9 cellular contexts compared by ENCODE assay signal in the genomic region with DNA sequence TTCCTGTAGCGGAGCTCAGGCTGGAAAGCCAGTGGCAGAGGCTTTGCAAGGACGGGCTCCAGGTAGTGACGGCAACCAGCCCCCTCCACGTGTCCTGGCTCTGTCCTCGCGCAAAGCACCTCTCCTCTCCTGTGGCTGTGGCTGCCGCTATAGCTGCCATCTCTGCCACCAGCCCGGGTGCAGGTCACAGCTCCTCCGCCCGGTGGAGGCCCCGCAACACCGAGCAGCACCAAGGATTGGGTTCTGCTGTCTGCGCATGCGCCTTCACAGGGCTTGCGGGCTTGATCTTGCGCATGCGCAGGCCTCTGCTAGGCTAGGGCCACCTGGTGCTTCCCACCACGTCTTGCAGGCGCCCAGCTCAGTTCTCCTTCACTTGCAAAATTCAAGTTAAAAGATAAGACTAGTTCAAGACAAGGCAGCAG.
DNase-seq lines count a peak whose midpoint lies in the region; ATAC-seq and TF ChIP-seq lines count a peak whose summit lies in the region.
"Had no signal": no experiment of that assay in that cellular context is flagged by ENCODE, and none has a peak within 500 bp of the region (broad histone marks: within the 10 kb centered on the region; RNA-seq: fewer than 3 reads in every experiment).

No MANE protein-coding gene starts in this region.

- H3K36me3 ChIP-seq in right atrium auricular region (no peaks in the 10 kb centered on the region), lung (ENCODE audit: control insufficient read depth in 2 of 2, insufficient read depth in 2 of 2, low read length in 2 of 2) (no peaks in the 10 kb centered on the region), uterus (no peaks in the 10 kb centered on the region), BE2C (no peaks in the 10 kb centered on the region)

- no peak overlapping the region for H3K27ac Mint-ChIP-seq in chondrocyte (ENCODE audit: unreplicated experiment)

- H3K27ac ChIP-seq in right atrium auricular region (no peak overlapping the region), lung (ENCODE audit: low read depth in 1 of 2, low read length in 1 of 2) (no peak overlapping the region), uterus (no peak overlapping the region)

- peak in 1 of 2 donors; percentile 21 for TF ChIP-seq CTCF in right atrium auricular region (IDR thresholded peaks at IDR 0.05)
- TF ChIP-seq CTCF in lung (IDR thresholded peaks at IDR 0.05; ENCODE audit: control extremely low read depth, extremely low read depth), result no peak
- peak in 1 of 4 experiments; percentile 24 for TF ChIP-seq CTCF in uterus (IDR thresholded peaks at IDR 0.05)
- TF ChIP-seq CTCF in BE2C (IDR thresholded peaks at IDR 0.05; ENCODE audit: low read depth, low read length), result no peak
- no peak for TF ChIP-seq CTCF in chondrocyte (IDR thresholded peaks at IDR 0.05)

- H3K4me3 Mint-ChIP-seq in chondrocyte (ENCODE audit: unreplicated experiment), result no peak overlapping the region

- DNase-seq in Right ventricle myocardium inferior (ENCODE audit: missing footprints) (peak; percentile 73), right atrium auricular region (ENCODE audit: low spot score) (no peak), lung (ENCODE audit: low spot score) (peak; percentile 38), uterus (peak; percentile 24 to 34), BE2C (no peak), chondrocyte (ENCODE audit: low spot score) (no peak)
- DNase-seq in activated naive CD4-positive, alpha-beta T cell treated with Interleukin-2 at 50 U/mL for 16 hours, result peak; percentile 7
- DNase-seq: PC-3 had no signal

- WGBS in lung, 2 donors, result 83 to 90% methylated on average over 19 of the region's 19 CpGs

- no peaks in the 10 kb centered on the region for H3K27me3 Mint-ChIP-seq in chondrocyte (ENCODE audit: low read depth)

- ATAC-seq in Right ventricle myocardium inferior (peak; percentile 78), lung (ENCODE audit: insufficient read depth, low FRiP score) (no peak), HG03442 (IDR thresholded peaks at IDR 0.05; ENCODE audit: unreplicated experiment) (no peak)
- ATAC-seq: PC-3 had no signal

- H3K4me1 Mint-ChIP-seq in chondrocyte (ENCODE audit: low read depth), result no peaks in the 10 kb centered on the region

- H3K27me3 ChIP-seq in right atrium auricular region, result no peaks in the 10 kb centered on the region
- H3K27me3 ChIP-seq in lung (ENCODE audit: control insufficient read depth, insufficient read depth), result no peaks in the 10 kb centered on the region
- H3K27me3 ChIP-seq in uterus, result no peaks in the 10 kb centered on the region
- no peaks in the 10 kb centered on the region for H3K27me3 ChIP-seq in BE2C

- TF ChIP-seq POLR2A in uterus (IDR thresholded peaks at IDR 0.05), result no peak

- no peak overlapping the region for H3K4me3 ChIP-seq in right atrium auricular region
- H3K4me3 ChIP-seq in lung, result no peak overlapping the region
- H3K4me3 ChIP-seq in uterus, result no peak overlapping the region
- H3K4me3 ChIP-seq in BE2C (ENCODE audit: low read depth, low read length), result no peak overlapping the region

- intact Hi-C loops in Right ventricle myocardium inferior (cut with DNase I), result no loop called here
- intact Hi-C loops in uterus (cut with DNase I; ENCODE audit: low total_unique reads), result no loop called here

- H3K9me3 Mint-ChIP-seq in chondrocyte (ENCODE audit: low read depth), result peaks cover 9% of the 10 kb centered on the region

- no peaks in the 10 kb centered on the region for H3K4me1 ChIP-seq in right atrium auricular region
- no peaks in the 10 kb centered on the region for H3K4me1 ChIP-seq in lung (ENCODE audit: control insufficient read depth in 2 of 2, insufficient read depth in 2 of 2, low read length in 2 of 2)
- H3K4me1 ChIP-seq in uterus, result no peaks in the 10 kb centered on the region
- H3K4me1 ChIP-seq in BE2C, result no peaks in the 10 kb centered on the region

- H3K9me3 ChIP-seq in right atrium auricular region (no peaks in the 10 kb centered on the region), lung (ENCODE audit: control insufficient read depth in 2 of 2, insufficient read depth in 1 of 2, low read length in 1 of 2) (no peaks in the 10 kb centered on the region), uterus (no peaks in the 10 kb centered on the region), BE2C (no peaks in the 10 kb centered on the region)

- no peaks in the 10 kb centered on the region for H3K36me3 Mint-ChIP-seq in chondrocyte (ENCODE audit: low read depth)

Comparison
In these comparisons a context has a peak if more than half of its experiments do, and no peak if none do; other contexts are left out.
1. DNase-seq: peak in Right ventricle myocardium inferior (single experiment), activated naive CD4-positive, alpha-beta T cell treated with Interleukin-2 at 50 U/mL for 16 hours (single experiment), lung (single experiment) and uterus (2 of 2); none in right atrium auricular region (single experiment), BE2C (single experiment) and chondrocyte (single experiment).